ENCODE assay signal across 1 cellular context in genomic region chr17:7687072-7687907, GRCh38.
TF ChIP-seq lines count a peak whose summit lies in the region.

Gene TP53, minus strand, starts transcription at chr17:7687490. Its CDS starts 10,896 bp downstream, at chr17:7676594.

TF ChIP-seq in K562, 482 proteins besides CTCF, POLR2A, EP300 and RAD21 (continued from another document and continues in another):
- TF ChIP-seq ZNF511 (CRISPR knock-in tag; IDR thresholded peaks at IDR 0.05) (peak; percentile 73; the same call in 1 of the 2 replicates), HDAC1 (IDR thresholded peaks at IDR 0.05) (peak in 1 of 2 experiments; percentile 61; a peak in 2 of 4 replicates), PHB (CRISPR knock-in tag; IDR thresholded peaks at IDR 0.05) (no peak), AFF1 (IDR thresholded peaks at IDR 0.05; ENCODE audit: low read depth in 1 of 2, partially characterized antibody in 2 of 2) (peak in 1 of 2 experiments; percentile 90), ETS1 (conservative IDR thresholded peaks at IDR 0.05; ENCODE audit: control insufficient read depth, low read depth, low read length) (peak; percentile 72), SIN3A (IDR thresholded peaks at IDR 0.05; ENCODE audit: borderline replicate concordance in 2 of 2, control insufficient read depth in 1 of 2, low read depth in 2 of 2, low read length in 2 of 2) (peak; percentile 76 to 81; a peak in 2 of 4 replicates), JUN (IDR thresholded peaks at IDR 0.05; ENCODE audit: borderline replicate concordance, low read depth, low read length) (peak; percentile 21; the same call in 1 of the 2 replicates), JUN (CRISPR knock-in tag; IDR thresholded peaks at IDR 0.05; ENCODE audit: borderline replicate concordance) (no peak), ATF7 (IDR thresholded peaks at IDR 0.05) (no peak), ZNF507 (tag; conservative IDR thresholded peaks at IDR 0.05) (no peak), AFF4 (CRISPR knock-in tag; IDR thresholded peaks at IDR 0.05) (peak; percentile 88), ZHX1 (conservative IDR thresholded peaks at IDR 0.05; ENCODE audit: low read length) (peak; percentile 56; the same call in 1 of the 2 replicates), HDGF (IDR thresholded peaks at IDR 0.05) (no peak), RBM22 (IDR thresholded peaks at IDR 0.05; ENCODE audit: low read depth, low read length, poor library complexity, severe bottlenecking) (peak; percentile 58), FOXK1 (CRISPR knock-in tag; IDR thresholded peaks at IDR 0.05; ENCODE audit: borderline replicate concordance) (peak; percentile 19; the same call in 1 of the 2 replicates), ZNF512 (tag; IDR thresholded peaks at IDR 0.05) (peak; percentile 39; the same call in 1 of the 2 replicates), ZBTB5 (IDR thresholded peaks at IDR 0.05) (peak; percentile 52; the same call in 1 of the 2 replicates), TEAD4 (IDR thresholded peaks at IDR 0.05; ENCODE audit: low read length) (peak; percentile 52; the same call in 1 of the 2 replicates), TEAD4 (CRISPR knock-in tag; IDR thresholded peaks at IDR 0.05; ENCODE audit: borderline replicate concordance) (no peak), CSDE1 (IDR thresholded peaks at IDR 0.05) (peak in 1 of 2 experiments; percentile 64; a peak in 1 of 4 replicates), NR2C1 (IDR thresholded peaks at IDR 0.05) (peak; percentile 40; the same call in 1 of the 2 replicates), NR2C1 (tag; IDR thresholded peaks at IDR 0.05) (peak; percentile 81), E2F1 (CRISPR knock-in tag; IDR thresholded peaks at IDR 0.05) (0 out of 2 replicates have a peak, but pooled peaks have one; percentile 10), MXI1 (IDR thresholded peaks at IDR 0.05; ENCODE audit: low read depth, low read length) (peak; percentile 68; the same call in 1 of the 2 replicates), MBD2 (IDR thresholded peaks at IDR 0.05; ENCODE audit: borderline replicate concordance, low read depth) (peak; percentile 79), TAF1 (IDR thresholded peaks at IDR 0.05; ENCODE audit: control insufficient read depth, extremely low read depth, insufficient read depth, low read length, severe bottlenecking) (peak; percentile 93), RFX1 (IDR thresholded peaks at IDR 0.05) (no peak), HDAC2 (IDR thresholded peaks at IDR 0.05) (0 out of 2 replicates have a peak, but pooled peaks have one; percentile 12), DPF2 (IDR thresholded peaks at IDR 0.05) (peak; percentile 14; the same call in 1 of the 2 replicates), CREM (IDR thresholded peaks at IDR 0.05; ENCODE audit: low read depth) (peak; percentile 58; the same call in 1 of the 2 replicates), NEUROD1 (IDR thresholded peaks at IDR 0.05; ENCODE audit: borderline replicate concordance, low read depth, low read length, partially characterized antibody) (peak; percentile 10), POLR2AphosphoS2 (IDR thresholded peaks at IDR 0.05; ENCODE audit: low read length) (peak; percentile 88; the same call in 1 of the 2 replicates), ZNF583 (CRISPR knock-in tag; IDR thresholded peaks at IDR 0.05) (peak; percentile 11; the same call in 1 of the 2 replicates), RBM39 (optimal IDR thresholded peaks at IDR 0.05; ENCODE audit: low read depth, low read length) (peak; percentile 34), ZMIZ1 (IDR thresholded peaks at IDR 0.05; ENCODE audit: low read depth in 2 of 2, low read length in 2 of 2) (peak in 1 of 2 experiments; percentile 69; a peak in 1 of 4 replicates)
